Comparison of ENCODE assay signal across 21 cellular contexts in genomic region chr3:134394380-134394779, GRCh38. TPM values are rescaled to one million over a fixed set of nuclear protein-coding genes. Genes with fewer than 3 reads are reported as not detected.
"Had no signal": no experiment of that assay in that cellular context is flagged by ENCODE, and none has a peak within 500 bp of the region (broad histone marks: within the 10 kb centered on the region; RNA-seq: fewer than 3 reads in every experiment).

No MANE protein-coding gene starts in this region.

- H3K27me3 ChIP-seq: colonic mucosa, right lobe of liver had no signal

- H3K9me3 ChIP-seq: colonic mucosa, right lobe of liver, transverse colon had no signal

- H3K4me1 ChIP-seq: colonic mucosa, neural progenitor cell, right lobe of liver had no signal

- ATAC-seq: activated CD8-positive, alpha-beta T cell treated with anti-CD3 and anti-CD28 coated beads for 36 hours; activated naive CD8-positive, alpha-beta T cell treated with anti-CD3 and anti-CD28 coated beads, Interleukin-2, amount 50 U/mL, for 24 hours; left lobe of liver; natural killer cell; right lobe of liver had no signal

- DNase-seq: activated B cell treated with CpG ODN at 0.5 μM for 24 hours; activated CD4-positive, alpha-beta T cell treated with anti-CD3 and anti-CD28 coated beads, Interleukin-2, amount 50 U/mL, for 1 hour; activated CD8-positive, alpha-beta T cell treated with anti-CD3 and anti-CD28 coated beads for 36 hours; activated naive CD8-positive, alpha-beta T cell treated with anti-CD3 and anti-CD28 coated beads, Interleukin-2, amount 50 U/mL, for 24 hours; activated T-cell treated with anti-CD3 and anti-CD28 coated beads, Interleukin-2, amount 50 U/mL, for 48 hours; amygdala; colonic mucosa; foreskin melanocyte; hippocampal formation; mesendoderm; natural killer cell; right lobe of liver; stimulated activated CD4-positive, alpha-beta T cell treated with anti-CD3 and anti-CD28 coated beads, Interleukin-12 subunit alpha, Interleukin-12 subunit beta, amount 100 ng/mL, for 4 hours; stimulated activated CD4-positive, alpha-beta T cell treated with anti-CD3 and anti-CD28 coated beads, Interleukin-4, amount 100 ng/mL, for 1 hour; T-helper 1 cell; transverse colon had no signal

- H3K4me3 ChIP-seq: colonic mucosa, lung, neural progenitor cell, right lobe of liver, skin epidermis, transverse colon had no signal

- H3K9ac ChIP-seq: neural progenitor cell had no signal

- H2AFZ ChIP-seq: neural progenitor cell had no signal

- H3K27ac ChIP-seq: colonic mucosa, neural progenitor cell, right lobe of liver, transverse colon had no signal

- H3K36me3 ChIP-seq: colonic mucosa, neural progenitor cell, right lobe of liver, transverse colon had no signal

- H3K4me2 ChIP-seq: neural progenitor cell had no signal

RNA-seq across cellular contexts. Expression of gene AMOTL2, which starts 20.1 kb away (rescaled TPM):
- total RNA-seq: activated B cell treated with CpG ODN at 0.5 μM for 24 hours; activated CD8-positive, alpha-beta T cell treated with anti-CD3 and anti-CD28 coated beads for 36 hours; activated T-helper 2 cell treated with anti-CD3 and anti-CD28 coated beads, Interferon-gamma antibody, Interleukin-2, Interleukin-4, amounts not matched to agents 10 μg/mL and 5 μg/mL and 100 μg/mL, durations not matched to agents 14 hours and 24 hours and 36 hours; natural killer cell had no signal
